ENCODE assay signal across 2 cellular contexts in genomic region chr9:134318481-134318891, GRCh38.
TF ChIP-seq lines count a peak whose summit lies in the region.

No MANE protein-coding gene starts in this region.

TF ChIP-seq in IMR-90, 13 proteins besides CTCF, POLR2A, EP300 and RAD21:
- no peak for TF ChIP-seq SMC3 (IDR thresholded peaks at IDR 0.05; ENCODE audit: low read depth, low read length)

TF ChIP-seq in H1, 55 proteins besides CTCF, POLR2A, EP300 and RAD21:
- TF ChIP-seq E2F6 (IDR thresholded peaks at IDR 0.05) (no peak), GTF2F1 (IDR thresholded peaks at IDR 0.05; ENCODE audit: borderline replicate concordance, low read depth, low read length) (no peak), RBBP5 (IDR thresholded peaks at IDR 0.05; ENCODE audit: borderline replicate concordance, low read depth, low read length) (no peak), TCF12 (IDR thresholded peaks at IDR 0.05; ENCODE audit: low read depth, low read length) (no peak), HDAC6 (IDR thresholded peaks at IDR 0.05; ENCODE audit: low read depth, low read length) (no peak), GABPA (IDR thresholded peaks at IDR 0.05; ENCODE audit: borderline replicate concordance, insufficient read depth, low read length) (no peak), POLR2AphosphoS5 (IDR thresholded peaks at IDR 0.05; ENCODE audit: low read depth, low read length) (no peak), KDM5A (IDR thresholded peaks at IDR 0.05; ENCODE audit: low read length) (no peak), MAX (IDR thresholded peaks at IDR 0.05) (no peak), SIN3A (conservative IDR thresholded peaks at IDR 0.05 in 1 of 2, IDR thresholded peaks at IDR 0.05 in 1 of 2; ENCODE audit: low read depth in 1 of 2, low read length in 2 of 2) (no peak), RNF2 (IDR thresholded peaks at IDR 0.05; ENCODE audit: borderline replicate concordance, low read depth, low read length, missing control alignments, poor library complexity, severe bottlenecking) (no peak)
